8 cellular contexts compared by ENCODE assay signal in genomic region chr19:7862413-7862951, GRCh38. TPM values are rescaled to one million over a fixed set of nuclear protein-coding genes. Genes with fewer than 3 reads are reported as not detected.
DNase-seq lines count a peak whose midpoint lies in the region; ATAC-seq and TF ChIP-seq lines count a peak whose summit lies in the region.

No MANE protein-coding gene starts in this region.

- H3K27me3 ChIP-seq in right atrium auricular region (no peaks in the 10 kb centered on the region), esophagus (ENCODE audit: control insufficient read depth in 1 of 2, insufficient read depth in 2 of 2, low read length in 2 of 2) (no peaks in the 10 kb centered on the region), upper lobe of right lung (peaks cover 25% of the 10 kb centered on the region)

- 5% methylated on average over 25 to 66 of the region's 67 CpGs for WGBS in esophagus, 2 donors

- DNase-seq in Right ventricle myocardium superior, result peak; percentile 64
- no peak for DNase-seq in right atrium auricular region (ENCODE audit: low spot score)
- DNase-seq in activated T-cell treated with anti-CD3 and anti-CD28 coated beads for 4 hours, result peak; percentile 62
- no peak for DNase-seq in omental fat pad (ENCODE audit: low spot score)
- peak; percentile 88 for DNase-seq in upper lobe of right lung
- no peak for DNase-seq in NCI-H2196 treated with DMSO at 0.1 percent for 48 hours (lab: John Stamatoyannopoulos, UW; ENCODE audit: unreplicated experiment)

- intact Hi-C loops in Right ventricle myocardium superior (cut with DNase I), result no loop called here
- intact Hi-C loops in upper lobe of right lung (cut with DNase I), result no loop called here

- TF ChIP-seq CTCF in right atrium auricular region (IDR thresholded peaks at IDR 0.05), result no peak
- no peak for TF ChIP-seq CTCF in omental fat pad (IDR thresholded peaks at IDR 0.05)
- TF ChIP-seq CTCF in upper lobe of right lung (IDR thresholded peaks at IDR 0.05), result no peak

- H3K36me3 ChIP-seq in right atrium auricular region, result no peaks in the 10 kb centered on the region
- peaks cover 0 to 8% of the 10 kb centered on the region in 2 donors for H3K36me3 ChIP-seq in esophagus (ENCODE audit: control insufficient read depth in 2 of 2, insufficient read depth in 2 of 2, low read length in 1 of 2)
- no peaks in the 10 kb centered on the region for H3K36me3 ChIP-seq in upper lobe of right lung

- H3K4me1 ChIP-seq in right atrium auricular region, result peaks cover 0 to 21% of the 10 kb centered on the region in 2 donors
- peaks cover 4 to 21% of the 10 kb centered on the region in 2 donors for H3K4me1 ChIP-seq in esophagus (ENCODE audit: control insufficient read depth in 2 of 2, insufficient read depth in 2 of 2, low read length in 1 of 2)
- H3K4me1 ChIP-seq in upper lobe of right lung, result peaks cover 8% of the 10 kb centered on the region

- ATAC-seq in Right ventricle myocardium superior (ENCODE audit: poor library complexity) (peak; percentile 37), omental fat pad (ENCODE audit: low FRiP score) (peak; percentile 27), upper lobe of right lung (peak; percentile 78), HG03439 (IDR thresholded peaks at IDR 0.05; ENCODE audit: unreplicated experiment) (no peak)

- H3K9me3 ChIP-seq in right atrium auricular region (no peaks in the 10 kb centered on the region), esophagus (ENCODE audit: control insufficient read depth in 2 of 2, insufficient read depth in 1 of 2, low read depth in 1 of 2, low read length in 1 of 2) (no peaks in the 10 kb centered on the region), upper lobe of right lung (no peaks in the 10 kb centered on the region)

- H3K4me3 ChIP-seq in right atrium auricular region, result peak overlapping the region in 1 of 2 donors; percentile 27
- peak overlapping the region; percentile 25 to 30 for H3K4me3 ChIP-seq in esophagus (ENCODE audit: low read depth in 1 of 2, low read length in 2 of 2)
- H3K4me3 ChIP-seq in upper lobe of right lung, result peak overlapping the region; percentile 15

- H3K27ac ChIP-seq in right atrium auricular region (no peak overlapping the region), esophagus (ENCODE audit: low read depth in 2 of 2, low read length in 1 of 2) (no peak overlapping the region), upper lobe of right lung (no peak overlapping the region)

RNA-seq across cellular contexts. Expression of gene PRR36, which starts 11.7 kb away (rescaled TPM):
- 0.08 TPM for total RNA-seq in Right ventricle myocardium superior
- not detected for total RNA-seq in right atrium auricular region
- polyA plus RNA-seq in esophagus, result under 1 TPM; 0.14 to 0.16 TPM
- total RNA-seq in omental fat pad, result not detected
- 2.6 TPM for total RNA-seq in upper lobe of right lung

RNA-seq across cellular contexts. Expression of gene LRRC8E, which starts 25.8 kb away (rescaled TPM):
- total RNA-seq in Right ventricle myocardium superior (1.6 TPM), right atrium auricular region (1 to 10 TPM; 1.5 to 2.1 TPM), omental fat pad (1 to 10 TPM in 3 of 4 donors, under 1 TPM in 1; 0.79 to 6.5 (median 3.0) TPM), upper lobe of right lung (11.0 TPM)
- 1 to 10 TPM; 3.3 to 4.7 TPM for polyA plus RNA-seq in esophagus

RNA-seq across cellular contexts. Expression of gene EVI5L, which starts 32.5 kb away (rescaled TPM):
- total RNA-seq in Right ventricle myocardium superior (19.4 TPM), right atrium auricular region (10 to 100 TPM; 14.2 to 17.4 TPM), omental fat pad (10 to 100 TPM in 1 of 4 donors, 1 to 10 TPM in 3; 6.9 to 10.8 (median 7.9) TPM), upper lobe of right lung (15.5 TPM)
- polyA plus RNA-seq in esophagus, result 1 to 10 TPM; 8.5 to 8.8 TPM

RNA-seq across cellular contexts. Expression of gene MAP2K7, which starts 41.2 kb away (rescaled TPM):
- total RNA-seq in Right ventricle myocardium superior (27.5 TPM), right atrium auricular region (10 to 100 TPM; 12.0 to 14.4 TPM), omental fat pad (10 to 100 TPM; 12.9 to 13.7 (median 13.6) TPM), upper lobe of right lung (36.4 TPM)
- polyA plus RNA-seq in esophagus, result 10 to 100 TPM; 12.8 to 35.1 TPM

RNA-seq across cellular contexts. Expression of gene TGFBR3L, which starts 52.1 kb away (rescaled TPM):
- total RNA-seq in Right ventricle myocardium superior (10.9 TPM), right atrium auricular region (10 to 100 TPM; 22.1 to 26.7 TPM), omental fat pad (not detected), upper lobe of right lung (1.2 TPM)
- under 1 TPM in 1 of 2 donors, not detected in 1; 0.08 TPM for polyA plus RNA-seq in esophagus

Comparison
In these comparisons a context has a peak if more than half of its experiments do, and no peak if none do; other contexts are left out.
1. DNase-seq: peak in Right ventricle myocardium superior (single experiment), activated T-cell treated with anti-CD3 and anti-CD28 coated beads for 4 hours (single experiment) and upper lobe of right lung (single experiment); none in right atrium auricular region (single experiment), omental fat pad (single experiment) and NCI-H2196 treated with DMSO at 0.1 percent for 48 hours (single experiment).